In the genomic region with DNA sequence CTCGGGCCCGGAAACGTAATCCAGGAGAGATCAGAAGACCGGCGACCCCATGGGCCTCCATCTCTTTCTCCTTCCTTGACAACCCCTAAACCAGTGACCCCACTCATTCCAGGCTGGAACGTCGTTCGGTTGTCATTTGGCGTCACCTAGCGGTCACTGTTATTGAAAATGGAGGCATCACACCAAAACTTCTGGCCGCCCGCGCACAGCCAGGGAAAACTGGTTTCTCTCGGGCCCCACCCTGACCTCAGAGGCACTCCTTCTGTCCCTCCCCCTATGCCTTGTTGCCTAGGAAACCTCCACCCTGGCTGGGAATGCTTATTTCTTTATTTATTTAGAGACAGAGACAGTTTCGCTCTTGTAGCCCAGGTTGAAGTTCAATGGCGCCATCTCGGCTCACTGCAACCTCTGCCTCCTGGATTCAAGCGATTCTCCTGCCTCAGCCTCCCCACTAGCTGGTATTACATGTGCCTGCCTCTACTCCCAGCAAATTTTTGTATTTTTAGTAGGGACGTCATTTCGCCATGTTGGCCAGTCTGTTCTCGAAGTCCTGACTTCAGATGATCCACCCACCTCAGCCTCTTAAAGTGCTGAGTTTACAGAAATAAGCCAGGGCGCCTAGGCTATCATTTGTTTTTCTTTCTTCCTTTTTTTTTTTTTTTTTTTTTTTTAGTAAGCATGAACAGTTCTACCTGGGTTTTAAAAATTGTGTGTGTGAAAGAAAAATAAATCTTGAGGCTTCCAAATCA, we compare ENCODE assay signal across 8 cellular contexts.
A peak's percentile ranks its signal among the peaks of the same experiment; 100 is the strongest.
DNase-seq lines count a peak whose midpoint lies in the region; ATAC-seq and TF ChIP-seq lines count a peak whose summit lies in the region.
"Not testable (repeated sequence)": the region's sequence is repeated elsewhere in the genome, so short reads cannot be mapped to it uniquely, and the experiment has no call there.

No MANE protein-coding gene starts in this region.

- not testable (repeated sequence) for H3K27me3 Mint-ChIP-seq in CD4-positive, CD25-positive, alpha-beta regulatory T cell; activated CD8-positive, alpha-beta T cell treated with anti-CD3 and anti-CD28 coated beads for 36 hours

- H3K9me3 ChIP-seq in CD4-positive, CD25-positive, alpha-beta regulatory T cell (ENCODE audit: control insufficient read depth in 2 of 2, low read length in 2 of 2); heart left ventricle: not testable (repeated sequence)

- peak; percentile 33 to 43 for ATAC-seq in CD4-positive, CD25-positive, alpha-beta regulatory T cell (ENCODE audit: low read depth in 2 of 2)
- ATAC-seq in GM19351 (IDR thresholded peaks at IDR 0.05; ENCODE audit: unreplicated experiment) (peak; percentile 67), GM21717 (IDR thresholded peaks at IDR 0.05; ENCODE audit: unreplicated experiment) (peak; percentile 50), HG02938 (IDR thresholded peaks at IDR 0.05; ENCODE audit: unreplicated experiment) (peak; percentile 63), HG03439 (IDR thresholded peaks at IDR 0.05; ENCODE audit: unreplicated experiment) (peak; percentile 64), heart left ventricle (peak; percentile 44 to 83 (median 80)), omental fat pad (ENCODE audit: low FRiP score) (peak; percentile 76)
- ATAC-seq in activated CD8-positive, alpha-beta T cell treated with anti-CD3 and anti-CD28 coated beads for 36 hours = peak; percentile 54

- CTCF ChIA-PET in activated CD8-positive, alpha-beta T cell treated with anti-CD3 and anti-CD28 coated beads for 36 hours (lab: Charles Lee) = not testable (repeated sequence)

- not testable (repeated sequence) for TF ChIP-seq CTCF in activated CD8-positive, alpha-beta T cell treated with anti-CD3 and anti-CD28 coated beads for 36 hours (IDR thresholded peaks at IDR 0.05); heart left ventricle (IDR thresholded peaks at IDR 0.05); omental fat pad (IDR thresholded peaks at IDR 0.05)

- not testable (repeated sequence) for H3K27me3 ChIP-seq in CD4-positive, CD25-positive, alpha-beta regulatory T cell (ENCODE audit: control insufficient read depth, insufficient read depth, low read length); heart left ventricle

- H3K27ac Mint-ChIP-seq in CD4-positive, CD25-positive, alpha-beta regulatory T cell; activated CD8-positive, alpha-beta T cell treated with anti-CD3 and anti-CD28 coated beads for 36 hours: not testable (repeated sequence)

- H3K36me3 ChIP-seq in CD4-positive, CD25-positive, alpha-beta regulatory T cell (ENCODE audit: control insufficient read depth, insufficient read depth, low read length); heart left ventricle: not testable (repeated sequence)

- H3K27ac ChIP-seq in CD4-positive, CD25-positive, alpha-beta regulatory T cell (ENCODE audit: insufficient read depth, low read length, poor library complexity, severe bottlenecking); heart left ventricle: not testable (repeated sequence)

- not testable (repeated sequence) for H3K4me1 ChIP-seq in CD4-positive, CD25-positive, alpha-beta regulatory T cell (ENCODE audit: control insufficient read depth, insufficient read depth, low read length, poor library complexity, severe bottlenecking); heart left ventricle

- H3K4me3 ChIP-seq in CD4-positive, CD25-positive, alpha-beta regulatory T cell (ENCODE audit: low read depth, low read length); heart left ventricle: not testable (repeated sequence)

- not testable (repeated sequence) for H3K4me1 Mint-ChIP-seq in CD4-positive, CD25-positive, alpha-beta regulatory T cell; activated CD8-positive, alpha-beta T cell treated with anti-CD3 and anti-CD28 coated beads for 36 hours (ENCODE audit: low read depth)

- not testable (repeated sequence) for TF ChIP-seq POLR2A in heart left ventricle (IDR thresholded peaks at IDR 0.05)

- H3K36me3 Mint-ChIP-seq in CD4-positive, CD25-positive, alpha-beta regulatory T cell; activated CD8-positive, alpha-beta T cell treated with anti-CD3 and anti-CD28 coated beads for 36 hours (ENCODE audit: low read depth): not testable (repeated sequence)

- intact Hi-C loops in activated CD8-positive, alpha-beta T cell treated with anti-CD3 and anti-CD28 coated beads for 36 hours (cut with micrococcal nuclease); heart left ventricle (cut with DNase I): not testable (repeated sequence)

- DNase-seq in CD4-positive, CD25-positive, alpha-beta regulatory T cell; activated CD8-positive, alpha-beta T cell treated with anti-CD3 and anti-CD28 coated beads for 36 hours; heart left ventricle; omental fat pad (ENCODE audit: low spot score): not testable (repeated sequence)

- H3K4me3 Mint-ChIP-seq in CD4-positive, CD25-positive, alpha-beta regulatory T cell; activated CD8-positive, alpha-beta T cell treated with anti-CD3 and anti-CD28 coated beads for 36 hours: not testable (repeated sequence)

- POLR2A ChIA-PET in activated CD8-positive, alpha-beta T cell treated with anti-CD3 and anti-CD28 coated beads for 36 hours (lab: Charles Lee) = not testable (repeated sequence)

- WGBS in heart left ventricle, 4 donors = no CpG with 5 or more reads among the region's 22 CpGs

- H3K9me3 Mint-ChIP-seq in CD4-positive, CD25-positive, alpha-beta regulatory T cell; activated CD8-positive, alpha-beta T cell treated with anti-CD3 and anti-CD28 coated beads for 36 hours: not testable (repeated sequence)
